Comparison of ENCODE assay signal across 28 cellular contexts in genomic region chr17:68587847-68588246, GRCh38. TPM values are rescaled to one million over a fixed set of nuclear protein-coding genes. Genes with fewer than 3 reads are reported as not detected.
DNase-seq lines count a peak whose midpoint lies in the region; ATAC-seq and TF ChIP-seq lines count a peak whose summit lies in the region.
"Had no signal": no experiment of that assay in that cellular context is flagged by ENCODE, and none has a peak within 500 bp of the region (broad histone marks: within the 10 kb centered on the region; RNA-seq: fewer than 3 reads in every experiment).

No MANE protein-coding gene starts in this region.

- peaks cover 13% of the 10 kb centered on the region for H3K4me1 Mint-ChIP-seq in nephron progenitor cell
- H3K4me1 Mint-ChIP-seq: CD8-positive, alpha-beta memory T cell had no signal

- no peak for ATAC-seq in upper lobe of left lung (ENCODE audit: low FRiP score in 2 of 2)
- ATAC-seq: Panc1 had no signal

- H3K27ac ChIP-seq in dorsolateral prefrontal cortex (peak overlapping the region in 31 of 59 donors; percentile 7 to 76 (median 54)), substantia nigra (ENCODE audit: low read depth, low read length, poor library complexity, severe bottlenecking) (peak overlapping the region; percentile 2), upper lobe of left lung (no peak overlapping the region)
- H3K27ac ChIP-seq: 22Rv1, RWPE1 had no signal

- no peak for TF ChIP-seq POLR2A in upper lobe of left lung (IDR thresholded peaks at IDR 0.05)

- no peak overlapping the region for H3K27ac Mint-ChIP-seq in nephron progenitor cell
- H3K27ac Mint-ChIP-seq: CD14-positive monocyte; CD8-positive, alpha-beta memory T cell; HFFc6 had no signal

- no peaks in the 10 kb centered on the region for H3K9me3 ChIP-seq in upper lobe of left lung
- H3K9me3 ChIP-seq: BE2C, HAP-1 had no signal

- H3K27me3 ChIP-seq in dorsolateral prefrontal cortex (peaks cover 0 to 4% (median 0%) of the 10 kb centered on the region in 45 donors), upper lobe of left lung (no peaks in the 10 kb centered on the region)
- H3K27me3 ChIP-seq: MG63 had no signal

- WGBS in upper lobe of left lung, 2 donors: 86 to 88% methylated on average over 2 of the region's 2 CpGs

- H3K27me3 Mint-ChIP-seq in nephron progenitor cell (ENCODE audit: low read depth, poor library complexity): peaks cover 9% of the 10 kb centered on the region

- DNase-seq in AG10803 (ENCODE audit: low read depth) (peak; percentile 53), dorsolateral prefrontal cortex (no peak), globus pallidus (ENCODE audit: low spot score) (peak; percentile 64), substantia nigra (lab: John Stamatoyannopoulos, UW) (peak in 1 of 49 donors; percentile 7), NCI-H187 (lab: John Stamatoyannopoulos, UW) (no peak), nephron progenitor cell (no peak), upper lobe of left lung (no peak), NCI-H146 (lab: John Stamatoyannopoulos, UW) (no peak)
- DNase-seq: BE2C; CD8-positive, alpha-beta memory T cell; DND-41; GOT3; HFFc6; IMR-90; KG1; MG63; NCI-H1105 treated with DMSO at 0.1 percent for 48 hours; NCI-H2029 treated with DMSO at 0.1 percent for 48 hours; NCI-H2227 treated with DMSO at 0.1 percent for 48 hours; NCI-H510A; NCI-H69; SHP77 had no signal

- intact Hi-C loops in dorsolateral prefrontal cortex (cut with DNase I): no loop called here

- peaks cover 0 to 15% (median 2%) of the 10 kb centered on the region in 4 donors for H3K4me1 ChIP-seq in upper lobe of left lung
- H3K4me1 ChIP-seq: BE2C, HAP-1 had no signal

- peaks cover 20% of the 10 kb centered on the region for H3K9me3 Mint-ChIP-seq in nephron progenitor cell
- H3K9me3 Mint-ChIP-seq: CD8-positive, alpha-beta memory T cell had no signal

- TF ChIP-seq EP300 in upper lobe of left lung (IDR thresholded peaks at IDR 0.05): no peak

- no peak overlapping the region for H3K4me3 Mint-ChIP-seq in nephron progenitor cell
- H3K4me3 Mint-ChIP-seq: CD14-positive monocyte; CD8-positive, alpha-beta memory T cell; HFFc6 had no signal

- H3K36me3 ChIP-seq in upper lobe of left lung: peaks cover 0 to 9% (median 0%) of the 10 kb centered on the region in 4 donors
- H3K36me3 ChIP-seq: BE2C, HAP-1, MG63 had no signal

- no peak for TF ChIP-seq CTCF in AG10803 (conservative IDR thresholded peaks at IDR 0.05; ENCODE audit: low read length)
- TF ChIP-seq CTCF in dorsolateral prefrontal cortex (IDR thresholded peaks at IDR 0.05 in 54 of 56, conservative IDR thresholded peaks at IDR 0.05 in 2 of 56; ENCODE audit: low read depth in 1 of 56, partially characterized antibody in 56 of 56): no peak
- no peak for TF ChIP-seq CTCF in nephron progenitor cell (IDR thresholded peaks at IDR 0.05)
- no peak for TF ChIP-seq CTCF in upper lobe of left lung (IDR thresholded peaks at IDR 0.05)

- H3K36me3 Mint-ChIP-seq in nephron progenitor cell (ENCODE audit: low read depth): no peaks in the 10 kb centered on the region
- H3K36me3 Mint-ChIP-seq: CD14-positive monocyte had no signal

- no peak overlapping the region for H3K4me3 ChIP-seq in AG10803 (ENCODE audit: low read length)
- no peak overlapping the region for H3K4me3 ChIP-seq in dorsolateral prefrontal cortex
- H3K4me3 ChIP-seq in upper lobe of left lung: no peak overlapping the region
- H3K4me3 ChIP-seq: HAP-1, MG63 had no signal

RNA-seq across cellular contexts. Expression of gene FAM20A, which starts 13.3 kb away (rescaled TPM):
- total RNA-seq in dorsolateral prefrontal cortex (10 to 100 TPM in 7 of 120 experiments, 1 to 10 TPM in 110, under 1 TPM in 3; 0.58 to 19.6 (median 2.4) TPM), upper lobe of left lung (100 to 1,000 TPM in 2 of 6 donors, 10 to 100 TPM in 4; 40.3 to 150 (median 59.7) TPM)
- total RNA-seq: CD8-positive, alpha-beta memory T cell; HFFc6; IMR-90; SK-MEL-5 had no signal

Comparison
In these comparisons a context has a peak if more than half of its experiments do, and no peak if none do; other contexts are left out.
1. DNase-seq: peak in AG10803 (single experiment) and globus pallidus (single experiment); none in dorsolateral prefrontal cortex (0 of 10), NCI-H187 (0 of 2), nephron progenitor cell (single experiment), upper lobe of left lung (0 of 2) and NCI-H146 (single experiment).
2. H3K27ac ChIP-seq: peak in dorsolateral prefrontal cortex (31 of 59) and substantia nigra (single experiment); none in upper lobe of left lung (0 of 4).